Comparison of ENCODE assay signal across 8 cellular contexts in genomic region chr14:85934886-85935254, GRCh38.
DNase-seq lines count a peak whose midpoint lies in the region; ATAC-seq and TF ChIP-seq lines count a peak whose summit lies in the region.

No MANE protein-coding gene starts in this region.

- H3K9me3 ChIP-seq in thyroid gland, result no peaks in the 10 kb centered on the region

- ATAC-seq in HG02571 (IDR thresholded peaks at IDR 0.05; ENCODE audit: unreplicated experiment), result peak; percentile 38

- 72 to 75% methylated on average over 3 of the region's 3 CpGs for WGBS in thyroid gland, 2 donors

- TF ChIP-seq CTCF in epithelial cell of esophagus (IDR thresholded peaks at IDR 0.05; ENCODE audit: insufficient read depth, low read depth, low read length, missing control alignments), result no peak
- no peak for TF ChIP-seq CTCF in thyroid gland (IDR thresholded peaks at IDR 0.05)

- intact Hi-C loops in thyroid gland (cut with DNase I), result no loop called here

- DNase-seq in NCI-H1105 treated with DMSO at 0.1 percent for 48 hours (lab: John Stamatoyannopoulos, UW) (peak; percentile 46), NCI-H1105 (lab: John Stamatoyannopoulos, UW) (no peak), NCI-H345 (lab: John Stamatoyannopoulos, UW) (peak; percentile 25), epithelial cell of esophagus (ENCODE audit: low read depth) (peak; percentile 61), thyroid gland (no peak), dermis blood vessel endothelial cell (no peak), hippocampal formation (lab: John Stamatoyannopoulos, UW) (no peak)

- H3K27me3 ChIP-seq in thyroid gland, result no peaks in the 10 kb centered on the region

- H3K36me3 ChIP-seq in thyroid gland, result no peaks in the 10 kb centered on the region

- H3K4me3 ChIP-seq in epithelial cell of esophagus (ENCODE audit: low read length) (peak overlapping the region; percentile 33), thyroid gland (replicated peaks in 1 of 3) (no peak overlapping the region)

- H3K4me1 ChIP-seq in thyroid gland, result no peaks in the 10 kb centered on the region

- H3K27ac ChIP-seq in thyroid gland, result peak overlapping the region in 2 of 3 donors; percentile 17 to 58

- no peak for TF ChIP-seq POLR2A in thyroid gland (IDR thresholded peaks at IDR 0.05)

Comparison
In these comparisons a context has a peak if more than half of its experiments do, and no peak if none do; other contexts are left out.
1. DNase-seq: peak in NCI-H1105 treated with DMSO at 0.1 percent for 48 hours (single experiment), NCI-H345 (single experiment) and epithelial cell of esophagus (single experiment); none in NCI-H1105 (single experiment), thyroid gland (0 of 2), dermis blood vessel endothelial cell (single experiment) and hippocampal formation (0 of 2).